1 cellular context compared by ENCODE assay signal in genomic region chr15:39833515-39833981, GRCh38.
TF ChIP-seq lines count a peak whose summit lies in the region.

No MANE protein-coding gene starts in this region.

TF ChIP-seq in A549, 52 proteins besides CTCF, POLR2A, EP300 and RAD21 (continued from another document):
- TF ChIP-seq, protein P1, sequence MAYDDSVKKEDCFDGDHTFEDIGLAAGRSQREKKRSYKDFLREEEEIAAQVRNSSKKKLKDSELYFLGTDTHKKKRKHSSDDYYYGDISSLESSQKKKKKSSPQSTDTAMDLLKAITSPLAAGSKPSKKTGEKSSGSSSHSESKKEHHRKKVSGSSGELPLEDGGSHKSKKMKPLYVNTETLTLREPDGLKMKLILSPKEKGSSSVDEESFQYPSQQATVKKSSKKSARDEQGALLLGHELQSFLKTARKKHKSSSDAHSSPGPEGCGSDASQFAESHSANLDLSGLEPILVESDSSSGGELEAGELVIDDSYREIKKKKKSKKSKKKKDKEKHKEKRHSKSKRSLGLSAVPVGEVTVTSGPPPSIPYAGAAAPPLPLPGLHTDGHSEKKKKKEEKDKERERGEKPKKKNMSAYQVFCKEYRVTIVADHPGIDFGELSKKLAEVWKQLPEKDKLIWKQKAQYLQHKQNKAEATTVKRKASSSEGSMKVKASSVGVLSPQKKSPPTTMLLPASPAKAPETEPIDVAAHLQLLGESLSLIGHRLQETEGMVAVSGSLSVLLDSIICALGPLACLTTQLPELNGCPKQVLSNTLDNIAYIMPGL (CRISPR knock-in tag; IDR thresholded peaks at IDR 0.05; ENCODE audit: borderline replicate concordance) = no peak
